8 cellular contexts compared by ENCODE assay signal in genomic region chr4:185183622-185184281, GRCh38. TPM values are rescaled to one million over a fixed set of nuclear protein-coding genes. Genes with fewer than 3 reads are reported as not detected.
DNase-seq lines count a peak whose midpoint lies in the region; ATAC-seq, FAIRE-seq and TF ChIP-seq lines count a peak whose summit lies in the region.

No MANE protein-coding gene starts in this region.

- no peak overlapping the region for H3K4me2 ChIP-seq in A549

- CTCF ChIA-PET in A549 (lab: Yijun Ruan, JAX) = interaction anchor here (0.6 to 2.7 kb wide), 17 partner anchors 10 to 1928 kb away, joined by 3 to 25 read pairs (median 4); partner anchors contain the start of gene UFSP2

- H3K4me3 Mint-ChIP-seq in activated T-cell treated with anti-CD3 and anti-CD28 coated beads, Interleukin-2, amount 50 U/mL, for 72 hours = no peak overlapping the region
- H3K4me3 Mint-ChIP-seq in neural crest cell = no peak overlapping the region

- H3K9me3 ChIP-seq in A549 = no peaks in the 10 kb centered on the region

- DNase-seq in A549 (ENCODE audit: low read depth in 1 of 2, low spot score in 1 of 2) = peak; percentile 49 to 82
- DNase-seq in LNCaP clone FGC (ENCODE audit: low read depth) = peak; percentile 78
- DNase-seq in RKO (ENCODE audit: low spot score) = peak; percentile 86
- DNase-seq in activated T-cell treated with anti-CD3 and anti-CD28 coated beads, Interleukin-2, amount 50 U/mL, for 72 hours = peak; percentile 76 to 81
- DNase-seq in fibroblast of peridontal ligament (ENCODE audit: extremely low read depth) = peak; percentile 97
- peak; percentile 66 for DNase-seq in neural crest cell (ENCODE audit: low read depth, low spot score)
- peak; percentile 99 for DNase-seq in superior temporal gyrus (ENCODE audit: extremely low spot score)

- no peak for TF ChIP-seq EP300 in A549 (IDR thresholded peaks at IDR 0.05)

- H3K27ac Mint-ChIP-seq in activated T-cell treated with anti-CD3 and anti-CD28 coated beads, Interleukin-2, amount 50 U/mL, for 72 hours = no peak overlapping the region
- no peak overlapping the region for H3K27ac Mint-ChIP-seq in neural crest cell (ENCODE audit: unreplicated experiment)

- H3K27me3 Mint-ChIP-seq in activated T-cell treated with anti-CD3 and anti-CD28 coated beads, Interleukin-2, amount 50 U/mL, for 72 hours (ENCODE audit: low read depth) = no peaks in the 10 kb centered on the region
- H3K27me3 Mint-ChIP-seq in neural crest cell (ENCODE audit: low read depth) = no peaks in the 10 kb centered on the region

- WGBS in A549 (ENCODE audit: missing lambda C conversion rate) = 28% methylated on average over 6 of the region's 6 CpGs

- peak; percentile 52 to 59 for TF ChIP-seq RAD21 in A549 (conservative IDR thresholded peaks at IDR 0.05 in 1 of 2, IDR thresholded peaks at IDR 0.05 in 1 of 2)

- H3K27ac ChIP-seq in A549 = no peak overlapping the region

- ATAC-seq in A549 (peak; percentile 39 to 84; a peak in 4 of 6 replicates), GM18867 (IDR thresholded peaks at IDR 0.05; ENCODE audit: unreplicated experiment) (peak; percentile 45)
- peak; percentile 65 to 68 for ATAC-seq in activated T-cell treated with anti-CD3 and anti-CD28 coated beads, Interleukin-2, amount 50 U/mL, for 72 hours (replicated peaks in 1 of 2)

- peaks cover 4% of the 10 kb centered on the region; the same call in 1 of the 3 replicates for H3K4me1 ChIP-seq in A549

- H3K4me3 ChIP-seq in A549 = no peak overlapping the region
- H3K4me3 ChIP-seq in LNCaP clone FGC (ENCODE audit: low read depth, low read length) = no peak overlapping the region

- peaks cover 7 to 12% of the 10 kb centered on the region in 2 donors for H3K36me3 Mint-ChIP-seq in activated T-cell treated with anti-CD3 and anti-CD28 coated beads, Interleukin-2, amount 50 U/mL, for 72 hours (ENCODE audit: insufficient read depth in 2 of 2)
- no peaks in the 10 kb centered on the region for H3K36me3 Mint-ChIP-seq in neural crest cell (ENCODE audit: low read depth)

- no peaks in the 10 kb centered on the region for H3K9me3 Mint-ChIP-seq in activated T-cell treated with anti-CD3 and anti-CD28 coated beads, Interleukin-2, amount 50 U/mL, for 72 hours
- H3K9me3 Mint-ChIP-seq in neural crest cell = no peaks in the 10 kb centered on the region

- TF ChIP-seq POLR2A in A549 (IDR thresholded peaks at IDR 0.05; ENCODE audit: low read length) = no peak

- FAIRE-seq in A549 (lab: Jason Lieb, UNC) = no peak

- POLR2A ChIA-PET in A549 (lab: Yijun Ruan, JAX) = no interaction called here

- H3K4me1 Mint-ChIP-seq in activated T-cell treated with anti-CD3 and anti-CD28 coated beads, Interleukin-2, amount 50 U/mL, for 72 hours (ENCODE audit: low read depth) = peaks cover 26% of the 10 kb centered on the region
- no peaks in the 10 kb centered on the region for H3K4me1 Mint-ChIP-seq in neural crest cell

- TF ChIP-seq CTCF in A549 (IDR thresholded peaks at IDR 0.05) = peak; percentile 71
- peak; percentile 63 for TF ChIP-seq CTCF in LNCaP clone FGC (IDR thresholded peaks at IDR 0.05; ENCODE audit: control insufficient read depth, extremely low read depth, insufficient read depth)
- peak; percentile 83 for TF ChIP-seq CTCF in neural crest cell (conservative IDR thresholded peaks at IDR 0.05)

TF ChIP-seq in A549, 52 proteins besides CTCF, POLR2A, EP300 and RAD21:
- TF ChIP-seq CBX8 (IDR thresholded peaks at IDR 0.05) = no peak
- TF ChIP-seq ZFP36 (IDR thresholded peaks at IDR 0.05; ENCODE audit: borderline replicate concordance, partially characterized antibody) = no peak
- TF ChIP-seq SMC3 (IDR thresholded peaks at IDR 0.05) = peak; percentile 30; the same call in 1 of the 3 replicates
- TF ChIP-seq NFE2L2 (conservative IDR thresholded peaks at IDR 0.05; ENCODE audit: low read length) = no peak

RNA-seq across cellular contexts. Expression of gene CFAP97, which starts 20.0 kb away (rescaled TPM):
- polyA plus RNA-seq in A549 (2011; rRNA removed) (41.8 and 48.2 TPM in 2 replicates), A549 (2017; fragmentation: RNase III; extraction: RNeasy Plus Mini Kit Qiagen cat#74134 plus additional on column Dnase treatment) (15.7 to 16.3 TPM (median 15.8 TPM) in 3 replicates)
- 4.6 and 4.8 TPM in 2 replicates for polyA plus RNA-seq in A549 (2012; cell fraction: cytosol; rRNA removed)
- 1.2 and 2.1 TPM in 2 replicates for polyA plus RNA-seq in A549 (2012; cell fraction: nucleus; rRNA removed)
- polyA minus RNA-seq in A549 (2011; rRNA and poly(A)+ RNA removed) = 13.0 and 14.5 TPM in 2 replicates
- 10 to 100 TPM; 47.3 to 51.8 TPM for total RNA-seq in activated T-cell treated with anti-CD3 and anti-CD28 coated beads, Interleukin-2, amount 50 U/mL, for 72 hours
- total RNA-seq in neural crest cell = 34.6 and 38.5 TPM in 2 replicates

RNA-seq across cellular contexts. Expression of gene SNX25, which starts 25.6 kb away (rescaled TPM):
- polyA plus RNA-seq in A549 (2011; rRNA removed) (13.0 and 19.0 TPM in 2 replicates), A549 (2017; fragmentation: RNase III; extraction: RNeasy Plus Mini Kit Qiagen cat#74134 plus additional on column Dnase treatment) (8.5 to 10.1 TPM (median 8.5 TPM) in 3 replicates)
- 2.4 and 3.0 TPM in 2 replicates for polyA plus RNA-seq in A549 (2012; cell fraction: cytosol; rRNA removed)
- 1.8 and 2.9 TPM in 2 replicates for polyA plus RNA-seq in A549 (2012; cell fraction: nucleus; rRNA removed)
- 37.9 and 42.9 TPM in 2 replicates for polyA minus RNA-seq in A549 (2011; rRNA and poly(A)+ RNA removed)
- 10 to 100 TPM; 15.8 to 17.9 TPM for total RNA-seq in activated T-cell treated with anti-CD3 and anti-CD28 coated beads, Interleukin-2, amount 50 U/mL, for 72 hours
- total RNA-seq in neural crest cell = 9.7 and 14.3 TPM in 2 replicates

RNA-seq across cellular contexts. Expression of gene SLC25A4, which starts 40.7 kb away (rescaled TPM):
- polyA plus RNA-seq in A549 (2011; rRNA removed) (14.0 and 16.9 TPM in 2 replicates), A549 (2017; fragmentation: RNase III; extraction: RNeasy Plus Mini Kit Qiagen cat#74134 plus additional on column Dnase treatment) (15.3 to 16.6 TPM (median 15.4 TPM) in 3 replicates)
- 16.1 and 16.6 TPM in 2 replicates for polyA plus RNA-seq in A549 (2012; cell fraction: cytosol; rRNA removed)
- 14.6 and 16.5 TPM in 2 replicates for polyA plus RNA-seq in A549 (2012; cell fraction: nucleus; rRNA removed)
- 8.4 and 9.2 TPM in 2 replicates for polyA minus RNA-seq in A549 (2011; rRNA and poly(A)+ RNA removed)
- 1 to 10 TPM; 4.2 to 7.8 TPM for total RNA-seq in activated T-cell treated with anti-CD3 and anti-CD28 coated beads, Interleukin-2, amount 50 U/mL, for 72 hours
- total RNA-seq in neural crest cell = 24.1 and 25.0 TPM in 2 replicates
